15 cellular contexts compared by ENCODE assay signal in genomic region chr11:18397921-18398320, GRCh38. TPM values are rescaled to one million over a fixed set of nuclear protein-coding genes. Genes with fewer than 3 reads are reported as not detected.
DNase-seq lines count a peak whose midpoint lies in the region; FAIRE-seq and TF ChIP-seq lines count a peak whose summit lies in the region.
"Had no signal": no experiment of that assay in that cellular context is flagged by ENCODE, and none has a peak within 500 bp of the region (broad histone marks: within the 10 kb centered on the region; RNA-seq: fewer than 3 reads in every experiment).

No MANE protein-coding gene starts in this region.

- H2AFZ ChIP-seq in osteoblast (ENCODE audit: low read length), result no peak overlapping the region

- no peaks in the 10 kb centered on the region for H3K27me3 ChIP-seq in osteoblast (ENCODE audit: insufficient read depth, low read length)

- peak overlapping the region; percentile 99 for H3K4me3 Mint-ChIP-seq in activated CD4-positive, alpha-beta T cell treated with anti-CD3 and anti-CD28 coated beads, Interleukin-2, amount 10 ng/mL, durations not matched to agents 7 days and 5 days
- H3K4me3 Mint-ChIP-seq in HFFc6, result peak overlapping the region; percentile 56
- peak overlapping the region; percentile 68 for H3K4me3 Mint-ChIP-seq in activated naive CD8-positive, alpha-beta T cell treated with anti-CD3 and anti-CD28 coated beads for 36 hours

- peaks cover 73% of the 10 kb centered on the region for H3K36me3 Mint-ChIP-seq in activated CD4-positive, alpha-beta T cell treated with anti-CD3 and anti-CD28 coated beads, Interleukin-2, amount 10 ng/mL, durations not matched to agents 7 days and 5 days (ENCODE audit: low read depth)
- H3K36me3 Mint-ChIP-seq in HFFc6 (ENCODE audit: low read depth), result peaks cover 54% of the 10 kb centered on the region
- peaks cover 79% of the 10 kb centered on the region for H3K36me3 Mint-ChIP-seq in activated naive CD8-positive, alpha-beta T cell treated with anti-CD3 and anti-CD28 coated beads for 36 hours

- peaks cover 70% of the 10 kb centered on the region for H4K20me1 ChIP-seq in osteoblast (ENCODE audit: insufficient read depth, low read length)

- intact Hi-C loops in kidney (cut with DNase I), result no loop called here

- no peaks in the 10 kb centered on the region for H3K27me3 Mint-ChIP-seq in activated CD4-positive, alpha-beta T cell treated with anti-CD3 and anti-CD28 coated beads, Interleukin-2, amount 10 ng/mL, durations not matched to agents 7 days and 5 days
- peaks cover 17% of the 10 kb centered on the region for H3K27me3 Mint-ChIP-seq in HFFc6 (ENCODE audit: insufficient read depth)
- peaks cover 10% of the 10 kb centered on the region for H3K27me3 Mint-ChIP-seq in activated naive CD8-positive, alpha-beta T cell treated with anti-CD3 and anti-CD28 coated beads for 36 hours

- H3K9me3 ChIP-seq in osteoblast (ENCODE audit: low read depth, low read length) (no peaks in the 10 kb centered on the region), kidney (ENCODE audit: control insufficient read depth in 1 of 2, low read length in 2 of 2) (no peaks in the 10 kb centered on the region)

- TF ChIP-seq CTCF in HFFc6 (IDR thresholded peaks at IDR 0.05) (no peak), osteoblast (IDR thresholded peaks at IDR 0.05; ENCODE audit: extremely low read depth, low read depth, low read length) (no peak), kidney (IDR thresholded peaks at IDR 0.05; ENCODE audit: borderline replicate concordance, extremely low read depth, insufficient read depth) (no peak)

- no peak for FAIRE-seq in kidney (lab: Jason Lieb, UNC)
- FAIRE-seq: D721Med had no signal

- no peak for DNase-seq in activated CD4-positive, alpha-beta T cell treated with anti-CD3 and anti-CD28 coated beads, Interleukin-2, amount 10 ng/mL, durations not matched to agents 7 days and 5 days
- no peak for DNase-seq in activated CD4-positive, alpha-beta T cell treated with anti-CD3 and anti-CD28 coated beads, Interleukin-2, amount 50 U/mL, for 1 hour
- DNase-seq in HFFc6 (no peak), osteoblast (ENCODE audit: insufficient read length, low spot score, missing footprints) (peak; percentile 42), ureter (ENCODE audit: low spot score) (no peak), kidney (no peak)
- no peak for DNase-seq in activated naive CD8-positive, alpha-beta T cell treated with anti-CD3 and anti-CD28 coated beads for 36 hours
- no peak for DNase-seq in stimulated activated CD4-positive, alpha-beta T cell treated with anti-CD3 and anti-CD28 coated beads, Interleukin-4, amount 100 ng/mL, for 1 hour
- DNase-seq: activated CD4-positive, CD25-positive, alpha-beta regulatory T cell; hypothalamus; NCI-H187 treated with DMSO at 0.1 percent for 48 hours; NCI-H510A had no signal

- H3K4me2 ChIP-seq in osteoblast (ENCODE audit: insufficient read depth, low read length), result no peak overlapping the region

- H3K9ac ChIP-seq in kidney (ENCODE audit: low read length in 2 of 2), result no peak overlapping the region

- no peaks in the 10 kb centered on the region for H3K9me3 Mint-ChIP-seq in activated CD4-positive, alpha-beta T cell treated with anti-CD3 and anti-CD28 coated beads, Interleukin-2, amount 10 ng/mL, durations not matched to agents 7 days and 5 days
- peaks cover 8% of the 10 kb centered on the region for H3K9me3 Mint-ChIP-seq in HFFc6
- no peaks in the 10 kb centered on the region for H3K9me3 Mint-ChIP-seq in activated naive CD8-positive, alpha-beta T cell treated with anti-CD3 and anti-CD28 coated beads for 36 hours

- CTCF ChIA-PET in activated CD4-positive, alpha-beta T cell treated with anti-CD3 and anti-CD28 coated beads, Interleukin-2, amount 10 ng/mL, durations not matched to agents 7 days and 5 days (lab: Charles Lee), result interaction anchor here (0.6 to 1.5 kb wide), 4 partner anchors 11 to 1282 kb away, joined by 3 to 5 read pairs (median 3); no protein-coding TSS in a partner anchor

- POLR2A ChIA-PET in activated CD4-positive, alpha-beta T cell treated with anti-CD3 and anti-CD28 coated beads, Interleukin-2, amount 10 ng/mL, durations not matched to agents 7 days and 5 days (lab: Charles Lee), result interaction anchor here (0.7 kb wide), 1 partner anchor 100 kb away, joined by 4 read pairs; no protein-coding TSS in a partner anchor

- peaks cover 63% of the 10 kb centered on the region for H3K36me3 ChIP-seq in osteoblast (ENCODE audit: insufficient read depth, low read length)
- peaks cover 30 to 40% of the 10 kb centered on the region in 2 donors for H3K36me3 ChIP-seq in kidney (ENCODE audit: control insufficient read depth in 1 of 2, insufficient read depth in 2 of 2, low read length in 2 of 2)

- H3K4me1 ChIP-seq in osteoblast (ENCODE audit: insufficient read depth, low read length) (peaks cover 18% of the 10 kb centered on the region), kidney (ENCODE audit: control insufficient read depth in 1 of 2, insufficient read depth in 1 of 2, low read depth in 1 of 2, low read length in 2 of 2) (peaks cover 3 to 13% of the 10 kb centered on the region in 2 donors)

- H3K27ac ChIP-seq in osteoblast (ENCODE audit: low read depth, low read length) (no peak overlapping the region), kidney (ENCODE audit: low read depth in 2 of 2, low read length in 2 of 2) (no peak overlapping the region)

- H3K27ac Mint-ChIP-seq in activated CD4-positive, alpha-beta T cell treated with anti-CD3 and anti-CD28 coated beads, Interleukin-2, amount 10 ng/mL, durations not matched to agents 7 days and 5 days, result no peak overlapping the region
- H3K27ac Mint-ChIP-seq in HFFc6, result peak overlapping the region; percentile 49; the same call in 1 of the 2 replicates
- H3K27ac Mint-ChIP-seq in activated naive CD8-positive, alpha-beta T cell treated with anti-CD3 and anti-CD28 coated beads for 36 hours, result peak overlapping the region; percentile 38

- peaks cover 67% of the 10 kb centered on the region for H3K79me2 ChIP-seq in osteoblast (ENCODE audit: insufficient read depth, low read length)

- H3K4me3 ChIP-seq in osteoblast (ENCODE audit: insufficient read depth, low read length) (no peak overlapping the region), kidney (ENCODE audit: low read length in 2 of 2) (no peak overlapping the region)

- peaks cover 47% of the 10 kb centered on the region for H3K4me1 Mint-ChIP-seq in activated CD4-positive, alpha-beta T cell treated with anti-CD3 and anti-CD28 coated beads, Interleukin-2, amount 10 ng/mL, durations not matched to agents 7 days and 5 days
- H3K4me1 Mint-ChIP-seq in HFFc6 (ENCODE audit: low read depth), result peaks cover 37% of the 10 kb centered on the region
- peaks cover 38% of the 10 kb centered on the region for H3K4me1 Mint-ChIP-seq in activated naive CD8-positive, alpha-beta T cell treated with anti-CD3 and anti-CD28 coated beads for 36 hours

RNA-seq across cellular contexts. Expression of gene LDHA, which starts 3.6 kb away (rescaled TPM):
- 100 to 1,000 TPM; 879 to 948 TPM for total RNA-seq in activated CD4-positive, alpha-beta T cell treated with anti-CD3 and anti-CD28 coated beads, Interleukin-2, amount 10 ng/mL, durations not matched to agents 7 days and 5 days
- 1,000 to 10,000 TPM; 1,331 to 1,603 (median 1,438) TPM for total RNA-seq in HFFc6 (2021; fragmentation: NEBNext Ultra II Directional; extraction: Animal tissue kit (Norgen Biotek cat#: 25700))
- total RNA-seq in activated naive CD8-positive, alpha-beta T cell treated with anti-CD3 and anti-CD28 coated beads for 36 hours, result 1,000 to 10,000 TPM; 2,369 to 2,412 TPM
- total RNA-seq in osteoblast (680 and 798 TPM in 2 replicates), ureter (304 TPM), kidney (755 TPM)
- polyA plus RNA-seq in kidney (ENCODE audit: insufficient read depth, low read depth, low replicate concordance), result 466 TPM

RNA-seq across cellular contexts. Expression of gene LDHC, which starts 14.2 kb away (rescaled TPM):
- total RNA-seq in activated CD4-positive, alpha-beta T cell treated with anti-CD3 and anti-CD28 coated beads, Interleukin-2, amount 10 ng/mL, durations not matched to agents 7 days and 5 days, result not detected
- total RNA-seq in HFFc6 (2021; fragmentation: NEBNext Ultra II Directional; extraction: Animal tissue kit (Norgen Biotek cat#: 25700)), result 1 to 10 TPM in 4 of 6 experiments, under 1 TPM in 2; 0.52 to 2.7 (median 2.0) TPM
- total RNA-seq in activated naive CD8-positive, alpha-beta T cell treated with anti-CD3 and anti-CD28 coated beads for 36 hours, result not detected
- total RNA-seq in osteoblast (under 0.01 TPM in 1 of 2 replicates, not detected in the other), ureter (not detected), kidney (not detected)
- polyA plus RNA-seq in kidney (ENCODE audit: insufficient read depth, low read depth, low replicate concordance), result 3.9 TPM
- total RNA-seq: LHCN-M2, temporal lobe had no signal

RNA-seq across cellular contexts. Expression of gene LDHAL6A, which starts 57.7 kb away (rescaled TPM):
- under 1 TPM in 1 of 2 experiments, not detected in 1; 0.15 TPM for total RNA-seq in activated CD4-positive, alpha-beta T cell treated with anti-CD3 and anti-CD28 coated beads, Interleukin-2, amount 10 ng/mL, durations not matched to agents 7 days and 5 days
- not detected for total RNA-seq in HFFc6 (2021; fragmentation: NEBNext Ultra II Directional; extraction: Animal tissue kit (Norgen Biotek cat#: 25700))
- not detected for total RNA-seq in activated naive CD8-positive, alpha-beta T cell treated with anti-CD3 and anti-CD28 coated beads for 36 hours
- total RNA-seq in osteoblast (not detected in 2 replicates), ureter (not detected), kidney (not detected)
- polyA plus RNA-seq in kidney (ENCODE audit: insufficient read depth, low read depth, low replicate concordance), result 0.47 TPM
- total RNA-seq: LHCN-M2 had no signal
